In genomic region chr3:30655187-30655812, GRCh38 we compare ENCODE assay signal across 8 cellular contexts. TPM values are rescaled to one million over a fixed set of nuclear protein-coding genes. Genes with fewer than 3 reads are reported as not detected.
A peak's percentile ranks its signal among the peaks of the same experiment; 100 is the strongest.
DNase-seq lines count a peak whose midpoint lies in the region; ATAC-seq and TF ChIP-seq lines count a peak whose summit lies in the region.

No MANE protein-coding gene starts in this region.

- H3K36me3 ChIP-seq in gastrocnemius medialis = peaks cover 0 to 17% of the 10 kb centered on the region in 2 donors

- TF ChIP-seq POLR2A in gastrocnemius medialis (IDR thresholded peaks at IDR 0.05) = no peak

- H3K4me1 Mint-ChIP-seq in T-helper 2 cell treated with Interferon-gamma antibody and Interleukin-4, amounts not matched to agents 5 μg/mL and 100 μg/mL, for 36 hours (ENCODE audit: low read depth) = peaks cover 78% of the 10 kb centered on the region

- H3K4me1 ChIP-seq in foreskin keratinocyte = peaks cover 37% of the 10 kb centered on the region
- H3K4me1 ChIP-seq in gastrocnemius medialis = peaks cover 27 to 37% of the 10 kb centered on the region in 2 donors

- in situ Hi-C loops in GM13976 (cut with MboI; ENCODE audit: low sequenced_read_pairs, unreplicated experiment) = no loop called here
- in situ Hi-C loops in gastrocnemius medialis (cut with MboI; ENCODE audit: low sequenced_read_pairs in 4 of 4) = no loop called here

- TF ChIP-seq CTCF in foreskin keratinocyte (conservative IDR thresholded peaks at IDR 0.05) (no peak), GM13976 (IDR thresholded peaks at IDR 0.05; ENCODE audit: borderline replicate concordance, control extremely low read depth, extremely low read depth, insufficient read depth, missing control alignments) (no peak), gastrocnemius medialis (IDR thresholded peaks at IDR 0.05 in 4 of 5, conservative IDR thresholded peaks at IDR 0.05 in 1 of 5) (no peak)

- no peak overlapping the region for H3K27ac ChIP-seq in foreskin keratinocyte
- peak overlapping the region in 1 of 4 donors; percentile 28 for H3K27ac ChIP-seq in gastrocnemius medialis

- peaks cover 75% of the 10 kb centered on the region for H3K36me3 Mint-ChIP-seq in T-helper 2 cell treated with Interferon-gamma antibody and Interleukin-4, amounts not matched to agents 5 μg/mL and 100 μg/mL, for 36 hours (ENCODE audit: low read depth)

- peak overlapping the region; percentile 78 for H3K4me3 Mint-ChIP-seq in T-helper 2 cell treated with Interferon-gamma antibody and Interleukin-4, amounts not matched to agents 5 μg/mL and 100 μg/mL, for 36 hours

- H3K27me3 ChIP-seq in foreskin keratinocyte (no peaks in the 10 kb centered on the region), gastrocnemius medialis (no peaks in the 10 kb centered on the region)

- H3K27me3 Mint-ChIP-seq in T-helper 2 cell treated with Interferon-gamma antibody and Interleukin-4, amounts not matched to agents 5 μg/mL and 100 μg/mL, for 36 hours (ENCODE audit: low read depth) = no peaks in the 10 kb centered on the region

- H3K27ac Mint-ChIP-seq in T-helper 2 cell treated with Interferon-gamma antibody and Interleukin-4, amounts not matched to agents 5 μg/mL and 100 μg/mL, for 36 hours = peak overlapping the region; percentile 92

- ATAC-seq in HG02798 (IDR thresholded peaks at IDR 0.05; ENCODE audit: poor library complexity, unreplicated experiment) (peak; percentile 21), foreskin keratinocyte (no peak), gastrocnemius medialis (no peak)

- H3K9me3 Mint-ChIP-seq in T-helper 2 cell treated with Interferon-gamma antibody and Interleukin-4, amounts not matched to agents 5 μg/mL and 100 μg/mL, for 36 hours = no peaks in the 10 kb centered on the region

- H3K9me3 ChIP-seq in gastrocnemius medialis = no peaks in the 10 kb centered on the region

- DNase-seq in Daoy (ENCODE audit: low read depth) (peak; percentile 72), foreskin keratinocyte (peak; percentile 37), AG08396 (ENCODE audit: low spot score) (no peak), GM13976 (ENCODE audit: low spot score) (no peak), NCI-H774 (lab: John Stamatoyannopoulos, UW) (no peak), gastrocnemius medialis (no peak)
- DNase-seq in T-helper 2 cell treated with Interferon-gamma antibody and Interleukin-4, amounts not matched to agents 5 μg/mL and 100 μg/mL, for 36 hours (ENCODE audit: low spot score) = peak; percentile 49

- intact Hi-C loops in gastrocnemius medialis (cut with DNase I; ENCODE audit: low total_unique reads) = no loop called here

- no peak overlapping the region for H3K4me3 ChIP-seq in gastrocnemius medialis

RNA-seq across cellular contexts. Expression of gene TGFBR2, which starts 48.9 kb away (rescaled TPM):
- total RNA-seq in Daoy (2014; rRNA removed; shearing (Covaris generic)) = 5.7 and 6.8 TPM in 2 replicates
- total RNA-seq in foreskin keratinocyte (125 TPM in 2 replicates), gastrocnemius medialis (10 to 100 TPM; 38.3 to 53.8 (median 47.2) TPM)
- polyA plus RNA-seq in foreskin keratinocyte = 38.6 and 47.4 TPM in 2 replicates

Comparison
In these comparisons a context has a peak if more than half of its experiments do, and no peak if none do; other contexts are left out.
1. DNase-seq: peak in Daoy (single experiment), T-helper 2 cell treated with Interferon-gamma antibody and Interleukin-4, amounts not matched to agents 5 μg/mL and 100 μg/mL, for 36 hours (single experiment) and foreskin keratinocyte (2 of 2); none in AG08396 (single experiment), GM13976 (single experiment), NCI-H774 (single experiment) and gastrocnemius medialis (0 of 2).